22 cellular contexts compared by ENCODE assay signal in genomic region chr4:126798214-126798613, GRCh38.
DNase-seq lines count a peak whose midpoint lies in the region; ATAC-seq, FAIRE-seq and TF ChIP-seq lines count a peak whose summit lies in the region.
"Had no signal": no experiment of that assay in that cellular context is flagged by ENCODE, and none has a peak within 500 bp of the region (broad histone marks: within the 10 kb centered on the region; RNA-seq: fewer than 3 reads in every experiment).

No MANE protein-coding gene starts in this region.

- H3K9ac ChIP-seq in HepG2 (ENCODE audit: insufficient read depth, low read depth, low read length) (no peak overlapping the region), IMR-90 (ENCODE audit: low read depth, low read length) (no peak overlapping the region), smooth muscle cell (ENCODE audit: low read depth) (no peak overlapping the region)
- H3K9ac ChIP-seq: BLaER1, GM23248 had no signal

- H3K9me3 ChIP-seq in HepG2 (ENCODE audit: low read length) (no peaks in the 10 kb centered on the region), right lobe of liver (no peaks in the 10 kb centered on the region), IMR-90 (ENCODE audit: control insufficient read depth, insufficient read depth, low read length) (no peaks in the 10 kb centered on the region), smooth muscle cell (replicated peaks; ENCODE audit: low read depth) (no peaks in the 10 kb centered on the region)
- H3K9me3 ChIP-seq: BLaER1, Caco-2 had no signal

- no peak overlapping the region for H3K23ac ChIP-seq in IMR-90 (ENCODE audit: low read depth, low read length)

- TF ChIP-seq POLR2A in HepG2 (IDR thresholded peaks at IDR 0.05; ENCODE audit: insufficient read depth in 1 of 2, low read depth in 2 of 2, low read length in 2 of 2) (no peak), right lobe of liver (IDR thresholded peaks at IDR 0.05) (no peak), IMR-90 (IDR thresholded peaks at IDR 0.05; ENCODE audit: low read depth, low read length) (no peak)

- H3K56ac ChIP-seq in IMR-90 (ENCODE audit: extremely low read depth, insufficient read depth, low read length), result no peak overlapping the region

- H3K4me2 ChIP-seq in HepG2 (ENCODE audit: low read depth, low read length), result no peak overlapping the region
- no peak overlapping the region for H3K4me2 ChIP-seq in IMR-90 (ENCODE audit: low read depth, low read length)
- peak overlapping the region; percentile 13 for H3K4me2 ChIP-seq in smooth muscle cell
- H3K4me2 ChIP-seq: BLaER1 had no signal

- H2BK5ac ChIP-seq in IMR-90 (ENCODE audit: low read depth, low read length, poor library complexity, severe bottlenecking), result no peak overlapping the region

- H4K8ac ChIP-seq in IMR-90 (ENCODE audit: low read depth in 2 of 2, low read length in 2 of 2), result no peak overlapping the region

- no peak overlapping the region for H3K4ac ChIP-seq in IMR-90 (ENCODE audit: low read depth, low read length)

- in situ Hi-C loops in HepG2 (cut with HindIII; ENCODE audit: extremely low pct_ligation_motif_present, low pct_unique_long_range_greater_than_20kb) (no loop called here), IMR-90 (cut with MboI; ENCODE audit: low sequenced_read_pairs) (no loop called here)

- H2AK9ac ChIP-seq in IMR-90 (replicated peaks; ENCODE audit: low read depth, low read length, poor library complexity), result no peak overlapping the region

- TF ChIP-seq RAD21 in HepG2 (CRISPR knock-in tag; IDR thresholded peaks at IDR 0.05), result no peak
- no peak for TF ChIP-seq RAD21 in IMR-90 (IDR thresholded peaks at IDR 0.05; ENCODE audit: low read length)

- DNase-seq in HepG2 (ENCODE audit: low spot score), result no peak
- DNase-seq in right lobe of liver, result no peak
- no peak for DNase-seq in IMR-90
- DNase-seq in smooth muscle cell (lab: John Stamatoyannopoulos, UW; ENCODE audit: unreplicated experiment), result no peak
- DNase-seq in NCI-H1436 treated with DMSO at 0.1 percent for 48 hours (lab: John Stamatoyannopoulos, UW), result no peak
- no peak for DNase-seq in naive thymus-derived CD8-positive, alpha-beta T cell
- DNase-seq: Caco-2; CD4-positive, CD25-positive, alpha-beta regulatory T cell; CD8-positive, alpha-beta T cell; DMS 273 treated with DMSO at 0.1 percent for 48 hours; DMS79; EL; GDM1; GM23248; H7; HCEC 1CT had no signal

- ATAC-seq in HepG2 (no peak), right lobe of liver (no peak), IMR-90 (ENCODE audit: low read depth) (no peak)
- no peak for ATAC-seq in naive thymus-derived CD8-positive, alpha-beta T cell
- ATAC-seq: CD8-positive, alpha-beta T cell; GM12878 had no signal

- no peak overlapping the region for H3K18ac ChIP-seq in IMR-90 (ENCODE audit: low read depth, low read length)

- no peak overlapping the region for H4K91ac ChIP-seq in IMR-90 (ENCODE audit: insufficient read depth, low read depth, low read length)

- peaks cover 5% of the 10 kb centered on the region for H3F3A ChIP-seq in smooth muscle cell (ENCODE audit: low read depth)

- dilution Hi-C loops in IMR-90 (cut with HindIII; ENCODE audit: low sequenced_read_pairs, unreplicated experiment), result no loop called here

- no TSS peak for BruUV-seq in HepG2 (replicated peaks; lab: Mats Ljungman, UMichigan)
- BruUV-seq in IMR-90 (replicated peaks; lab: Mats Ljungman, UMichigan), result no TSS peak

- no peak overlapping the region for H2BK20ac ChIP-seq in IMR-90 (ENCODE audit: low read depth, low read length)

- H3K4me1 ChIP-seq in HepG2 (ENCODE audit: insufficient read depth, low read length), result no peaks in the 10 kb centered on the region
- H3K4me1 ChIP-seq in right lobe of liver, result no peaks in the 10 kb centered on the region
- peaks cover 5% of the 10 kb centered on the region for H3K4me1 ChIP-seq in IMR-90 (ENCODE audit: control insufficient read depth, insufficient read depth, low read length)
- no peaks in the 10 kb centered on the region for H3K4me1 ChIP-seq in smooth muscle cell (ENCODE audit: low read depth)
- H3K4me1 ChIP-seq: BLaER1, Caco-2 had no signal

- intact Hi-C loops in HepG2 (cut with micrococcal nuclease; ENCODE audit: unreplicated experiment) (no loop called here), right lobe of liver (cut with DNase I) (no loop called here), IMR-90 (cut with micrococcal nuclease) (no loop called here)

- CTCF ChIA-PET in HepG2 (lab: Yijun Ruan, JAX; ENCODE audit: low intra/inter-chr PET ratio, low total read pairs) (no interaction called here), IMR-90 (lab: Yijun Ruan, JAX) (no interaction called here)

- H2AFZ ChIP-seq in HepG2 (ENCODE audit: low read length) (no peak overlapping the region), IMR-90 (replicated peaks; ENCODE audit: low read length, poor library complexity) (no peak overlapping the region), smooth muscle cell (ENCODE audit: low read depth) (peak overlapping the region; percentile 39)
- H2AFZ ChIP-seq: GM23248 had no signal

- peaks cover 0 to 10% (median 0%) of the 10 kb centered on the region in 9 donors for H3K9me3 Mint-ChIP-seq in naive thymus-derived CD8-positive, alpha-beta T cell

- no peaks in the 10 kb centered on the region for H3K4me1 Mint-ChIP-seq in naive thymus-derived CD8-positive, alpha-beta T cell
- H3K4me1 Mint-ChIP-seq: B cell; CD4-positive, CD25-positive, alpha-beta regulatory T cell had no signal

- POLR2A ChIA-PET in HepG2 (lab: Yijun Ruan, JAX) (no interaction called here), IMR-90 (lab: Charles Lee; ENCODE audit: unreplicated experiment) (no interaction called here)
- POLR2A ChIA-PET in naive thymus-derived CD8-positive, alpha-beta T cell (lab: Charles Lee), result no interaction called here

- no peaks in the 10 kb centered on the region for H3K9me1 ChIP-seq in IMR-90 (ENCODE audit: insufficient read depth, low read length)

- no peak overlapping the region for H3K4me3 Mint-ChIP-seq in naive thymus-derived CD8-positive, alpha-beta T cell
- H3K4me3 Mint-ChIP-seq: B cell; CD4-positive, CD25-positive, alpha-beta regulatory T cell; CD8-positive, alpha-beta T cell had no signal

- H3K79me2 ChIP-seq in HepG2 (ENCODE audit: insufficient read depth, low read length) (no peaks in the 10 kb centered on the region), smooth muscle cell (ENCODE audit: low read depth) (no peaks in the 10 kb centered on the region)

- no peak overlapping the region for H3K14ac ChIP-seq in IMR-90 (replicated peaks; ENCODE audit: low read depth, low read length)

- H2BK15ac ChIP-seq in IMR-90 (ENCODE audit: low read depth, low read length), result no peak overlapping the region

- H3K27ac ChIP-seq in HepG2 (ENCODE audit: extremely low read length, insufficient read depth, low read length) (no peak overlapping the region), right lobe of liver (no peak overlapping the region), IMR-90 (ENCODE audit: insufficient read depth, low read length) (no peak overlapping the region), smooth muscle cell (ENCODE audit: low read depth) (no peak overlapping the region)
- H3K27ac ChIP-seq: BLaER1, C4-2B, GM23248 had no signal

- H3K27me3 Mint-ChIP-seq in naive thymus-derived CD8-positive, alpha-beta T cell, result no peaks in the 10 kb centered on the region
- H3K27me3 Mint-ChIP-seq: B cell; CD4-positive, CD25-positive, alpha-beta regulatory T cell had no signal

- no peaks in the 10 kb centered on the region for H3K36me3 ChIP-seq in HepG2 (replicated peaks in 1 of 2; ENCODE audit: control insufficient read depth in 1 of 2, insufficient read depth in 2 of 2, low read length in 2 of 2)
- H3K36me3 ChIP-seq in right lobe of liver, result no peaks in the 10 kb centered on the region
- no peaks in the 10 kb centered on the region for H3K36me3 ChIP-seq in IMR-90 (ENCODE audit: control insufficient read depth, insufficient read depth, low read length)
- no peaks in the 10 kb centered on the region for H3K36me3 ChIP-seq in smooth muscle cell (ENCODE audit: low read depth)
- H3K36me3 ChIP-seq: BLaER1 had no signal

- no peak overlapping the region for H2AK5ac ChIP-seq in IMR-90 (ENCODE audit: low read depth, low read length)

- H2BK120ac ChIP-seq in IMR-90 (ENCODE audit: low read depth, low read length), result no peak overlapping the region

- no peak for FAIRE-seq in HepG2 (lab: Jason Lieb, UNC)
- FAIRE-seq: GM12878, GM19239, H1 had no signal

- TF ChIP-seq EP300 in HepG2 (IDR thresholded peaks at IDR 0.05; ENCODE audit: low read depth in 2 of 2, low read length in 2 of 2) (no peak), HepG2 (CRISPR knock-in tag; IDR thresholded peaks at IDR 0.05; ENCODE audit: borderline replicate concordance) (no peak)

- TF ChIP-seq CTCF in HepG2 (CRISPR knock-in tag; IDR thresholded peaks at IDR 0.05) (no peak), right lobe of liver (IDR thresholded peaks at IDR 0.05) (no peak), IMR-90 (conservative IDR thresholded peaks at IDR 0.05; ENCODE audit: low read depth, low read length) (no peak), smooth muscle cell (IDR thresholded peaks at IDR 0.05; ENCODE audit: borderline replicate concordance, insufficient read depth, poor library complexity, severe bottlenecking) (no peak)

- no peak overlapping the region for H3K27ac Mint-ChIP-seq in naive thymus-derived CD8-positive, alpha-beta T cell
- H3K27ac Mint-ChIP-seq: B cell; CD4-positive, CD25-positive, alpha-beta regulatory T cell; CD8-positive, alpha-beta T cell had no signal

- H4K5ac ChIP-seq in IMR-90 (ENCODE audit: low read depth, low read length), result no peak overlapping the region

- H3K4me3 ChIP-seq in HepG2 (replicated peaks in 1 of 3; ENCODE audit: insufficient read depth in 1 of 3, low read depth in 2 of 3, low read length in 3 of 3) (no peak overlapping the region), right lobe of liver (no peak overlapping the region), IMR-90 (ENCODE audit: insufficient read depth, low read depth, low read length) (no peak overlapping the region), smooth muscle cell (no peak overlapping the region)
- H3K4me3 ChIP-seq: BLaER1, GM12878, GM23248 had no signal

- 0% methylated on average over 1 of the region's 1 CpG for WGBS in HepG2 (ENCODE audit: low lambda C conversion rate)
- WGBS in right lobe of liver (ENCODE audit: insufficient coverage, low coverage, low lambda C conversion rate, missing lambda C conversion rate), result 34% methylated on average over 1 of the region's 1 CpG
- no CpG with 5 or more reads among the region's 1 CpG for WGBS in IMR-90 (ENCODE audit: extremely low coverage in 2 of 2, insufficient read length in 1 of 2), 2 experiments
- WGBS in smooth muscle cell (ENCODE audit: low lambda C conversion rate), result 29% methylated on average over 1 of the region's 1 CpG

- H4K20me1 ChIP-seq in HepG2 (ENCODE audit: insufficient read depth, low read length) (no peaks in the 10 kb centered on the region), IMR-90 (ENCODE audit: insufficient read depth, low read length) (no peaks in the 10 kb centered on the region), smooth muscle cell (ENCODE audit: low read depth) (no peaks in the 10 kb centered on the region)
- H4K20me1 ChIP-seq: BLaER1 had no signal

- no peaks in the 10 kb centered on the region for H3K79me1 ChIP-seq in IMR-90 (ENCODE audit: low read depth in 1 of 2, low read length in 2 of 2)

- H3K36me3 Mint-ChIP-seq in naive thymus-derived CD8-positive, alpha-beta T cell, result no peaks in the 10 kb centered on the region
- H3K36me3 Mint-ChIP-seq: CD4-positive, CD25-positive, alpha-beta regulatory T cell; CD8-positive, alpha-beta T cell had no signal

- H3K27me3 ChIP-seq in HepG2 (ENCODE audit: control insufficient read depth in 1 of 2, insufficient read depth in 2 of 2, low read length in 2 of 2) (no peaks in the 10 kb centered on the region), right lobe of liver (no peaks in the 10 kb centered on the region), IMR-90 (ENCODE audit: control insufficient read depth, insufficient read depth, low read length) (no peaks in the 10 kb centered on the region), smooth muscle cell (ENCODE audit: low read depth) (no peaks in the 10 kb centered on the region)
- H3K27me3 ChIP-seq: BLaER1 had no signal
